Comparison of ENCODE assay signal across 29 cellular contexts in genomic region chr9:84432746-84433145, GRCh38.
"Had no signal": no experiment of that assay in that cellular context is flagged by ENCODE, and none has a peak within 500 bp of the region (broad histone marks: within the 10 kb centered on the region; RNA-seq: fewer than 3 reads in every experiment).

No MANE protein-coding gene starts in this region.

- DNase-seq: colonic mucosa; cortex of kidney; dermis blood vessel endothelial cell; dorsolateral prefrontal cortex; effector CD4-positive, alpha-beta T cell; effector CD8-positive, alpha-beta T cell; effector memory CD4-positive, alpha-beta T cell; effector memory CD8-positive, alpha-beta T cell; endodermal cell; erythroblast; esophagus squamous epithelium; foreskin fibroblast; foreskin keratinocyte; foreskin melanocyte; gastrocnemius medialis; glutamatergic neuron; head of caudate nucleus; heart left ventricle; heart right ventricle had no signal

- H3K36me3 ChIP-seq: colonic mucosa, esophagus muscularis mucosa, esophagus squamous epithelium, gastrocnemius medialis, gastroesophageal sphincter, heart left ventricle, heart right ventricle had no signal

- ATAC-seq: effector memory CD8-positive, alpha-beta T cell; esophagus mucosa; foreskin keratinocyte; gastrocnemius medialis; gastroesophageal sphincter; heart left ventricle; heart right ventricle had no signal

- H3K27ac ChIP-seq: colonic mucosa, coronary artery, dorsolateral prefrontal cortex, epithelial cell of prostate, esophagus muscularis mucosa, esophagus squamous epithelium, foreskin keratinocyte, gastrocnemius medialis, gastroesophageal sphincter, heart left ventricle, heart right ventricle had no signal

- H3K27me3 ChIP-seq: colonic mucosa, dorsolateral prefrontal cortex, esophagus muscularis mucosa, foreskin keratinocyte, gastrocnemius medialis, gastroesophageal sphincter, heart left ventricle, heart right ventricle had no signal

- H3K27ac Mint-ChIP-seq: dendritic cell treated with granulocyte-macrophage colony-stimulating factor and Interleukin-4, amounts not matched to agents 40 ng/mL and 50 ng/mL, for 4 days; effector memory CD8-positive, alpha-beta T cell; endodermal cell had no signal

- H3K9me3 ChIP-seq: colonic mucosa, esophagus muscularis mucosa, esophagus squamous epithelium, gastrocnemius medialis, gastroesophageal sphincter had no signal

- H3K9me3 Mint-ChIP-seq: dendritic cell treated with granulocyte-macrophage colony-stimulating factor and Interleukin-4, amounts not matched to agents 40 ng/mL and 50 ng/mL, for 4 days; effector memory CD8-positive, alpha-beta T cell; endodermal cell had no signal

- H3K4me1 ChIP-seq: colonic mucosa, esophagus squamous epithelium, foreskin keratinocyte, gastrocnemius medialis, gastroesophageal sphincter had no signal

- FAIRE-seq: colon, endometrium, endothelial cell of umbilical vein, frontal cortex had no signal

- H3K4me3 ChIP-seq: colonic mucosa, coronary artery, dorsolateral prefrontal cortex, esophagus muscularis mucosa, esophagus squamous epithelium, gastrocnemius medialis, gastroesophageal sphincter, heart left ventricle, heart right ventricle had no signal

- H3K4me1 Mint-ChIP-seq: endodermal cell had no signal

- H3K27me3 Mint-ChIP-seq: dendritic cell treated with granulocyte-macrophage colony-stimulating factor and Interleukin-4, amounts not matched to agents 40 ng/mL and 50 ng/mL, for 4 days had no signal

- H3K4me3 Mint-ChIP-seq: dendritic cell treated with granulocyte-macrophage colony-stimulating factor and Interleukin-4, amounts not matched to agents 40 ng/mL and 50 ng/mL, for 4 days; effector memory CD8-positive, alpha-beta T cell; endodermal cell had no signal
